ENCODE assay signal across 7 cellular contexts in the genomic region with DNA sequence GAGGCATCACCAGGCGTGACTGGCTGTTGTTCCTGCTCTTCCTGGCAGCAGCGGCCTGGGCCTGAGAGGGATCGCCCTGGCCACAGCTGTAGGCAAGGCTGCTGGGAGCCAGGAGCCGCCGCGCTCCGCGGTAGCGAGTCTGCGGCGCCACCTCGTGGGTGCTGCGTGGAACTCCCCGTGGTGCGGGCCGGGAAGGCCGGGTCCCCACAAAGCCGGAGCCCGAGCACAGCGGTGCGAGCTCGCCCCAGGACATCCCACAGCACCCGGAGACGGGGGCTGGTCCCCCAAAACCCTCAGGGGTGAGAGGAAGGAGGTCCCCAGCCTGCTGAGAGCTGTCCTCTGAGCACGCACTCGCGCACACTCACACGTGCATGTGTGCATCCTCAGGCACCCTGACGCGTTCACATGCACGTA.
A peak's percentile ranks its signal among the peaks of the same experiment; 100 is the strongest.
DNase-seq lines count a peak whose midpoint lies in the region; ATAC-seq and TF ChIP-seq lines count a peak whose summit lies in the region.
"Not testable (repeated sequence)": the region's sequence is repeated elsewhere in the genome, so short reads cannot be mapped to it uniquely, and the experiment has no call there.

No MANE protein-coding gene starts in this region.

- H3K9me3 ChIP-seq in naive thymus-derived CD4-positive, alpha-beta T cell (ENCODE audit: control insufficient read depth in 2 of 3, low read length in 3 of 3), result not testable (repeated sequence)

- not testable (repeated sequence) for H3K4me3 Mint-ChIP-seq in naive thymus-derived CD4-positive, alpha-beta T cell

- POLR2A ChIA-PET in naive thymus-derived CD4-positive, alpha-beta T cell (lab: Charles Lee), result not testable (repeated sequence)

- H3K27ac Mint-ChIP-seq in naive thymus-derived CD4-positive, alpha-beta T cell, result not testable (repeated sequence)

- intact Hi-C loops in cardiac septum (cut with DNase I); naive thymus-derived CD4-positive, alpha-beta T cell (cut with micrococcal nuclease): not testable (repeated sequence)

- not testable (repeated sequence) for H3K36me3 Mint-ChIP-seq in naive thymus-derived CD4-positive, alpha-beta T cell

- TF ChIP-seq CTCF in GM12874 (IDR thresholded peaks at IDR 0.05; ENCODE audit: insufficient read depth, low read depth, low read length) (peak; percentile 38), cardiac fibroblast (IDR thresholded peaks at IDR 0.05; ENCODE audit: low read depth, low read length) (peak; percentile 36)

- not testable (repeated sequence) for H3K36me3 ChIP-seq in naive thymus-derived CD4-positive, alpha-beta T cell (ENCODE audit: control insufficient read depth in 2 of 3, insufficient read depth in 3 of 3, low read length in 3 of 3)

- not testable (repeated sequence) for ATAC-seq in naive thymus-derived CD4-positive, alpha-beta T cell

- H3K4me1 Mint-ChIP-seq in naive thymus-derived CD4-positive, alpha-beta T cell, result peaks cover 0 to 10% (median 0%) of the 10 kb centered on the region in 7 donors

- peak; percentile 73 for DNase-seq in RPMI7951 (ENCODE audit: low read depth)
- peak; percentile 5 for DNase-seq in activated CD8-positive, alpha-beta memory T cell treated with anti-CD3 and anti-CD28 coated beads, Interleukin-2, amount 50 U/mL, for 24 hours (ENCODE audit: extremely low read depth)
- DNase-seq in cardiac fibroblast (ENCODE audit: low read depth in 2 of 2), result peak; percentile 67 to 83
- peak; percentile 88 for DNase-seq in cardiac septum (ENCODE audit: low spot score)
- DNase-seq in naive thymus-derived CD4-positive, alpha-beta T cell, result peak in 6 of 9 donors; percentile 25 to 71 (median 40)
- DNase-seq in stimulated activated CD4-positive, alpha-beta T cell treated with anti-CD3 and anti-CD28 coated beads, Interleukin-1b, Interleukin-23, amount 100 ng/mL, for 24 hours (ENCODE audit: low read depth in 4 of 4, low spot score in 1 of 4), result peak; percentile 6 to 39 (median 33)

- CTCF ChIA-PET in naive thymus-derived CD4-positive, alpha-beta T cell (lab: Charles Lee), result not testable (repeated sequence)

- H3K9me3 Mint-ChIP-seq in naive thymus-derived CD4-positive, alpha-beta T cell, result not testable (repeated sequence)

- not testable (repeated sequence) for H3K4me1 ChIP-seq in naive thymus-derived CD4-positive, alpha-beta T cell (ENCODE audit: control insufficient read depth in 2 of 2, insufficient read depth in 2 of 2, low read length in 2 of 2)

- H3K27me3 Mint-ChIP-seq in naive thymus-derived CD4-positive, alpha-beta T cell, result not testable (repeated sequence)

- not testable (repeated sequence) for H3K4me3 ChIP-seq in cardiac fibroblast (replicated peaks in 1 of 2; ENCODE audit: low read depth in 2 of 2, low read length in 2 of 2); naive thymus-derived CD4-positive, alpha-beta T cell (ENCODE audit: low read length)

- H3K27me3 ChIP-seq in naive thymus-derived CD4-positive, alpha-beta T cell (ENCODE audit: control insufficient read depth in 2 of 2, insufficient read depth in 2 of 2, low read length in 2 of 2), result not testable (repeated sequence)

- H3K27ac ChIP-seq in naive thymus-derived CD4-positive, alpha-beta T cell (ENCODE audit: low read depth, low read length), result not testable (repeated sequence)

Comparison
In these comparisons a context has a peak if more than half of its experiments do, and no peak if none do; other contexts are left out.
1. DNase-seq: peak in every context shown above with its lines; median percentile 88 in cardiac septum; 75 in cardiac fibroblast; 73 in RPMI7951; 40 in naive thymus-derived CD4-positive, alpha-beta T cell; 33 in stimulated activated CD4-positive, alpha-beta T cell treated with anti-CD3 and anti-CD28 coated beads, Interleukin-1b, Interleukin-23, amount 100 ng/mL, for 24 hours; 5 in activated CD8-positive, alpha-beta memory T cell treated with anti-CD3 and anti-CD28 coated beads, Interleukin-2, amount 50 U/mL, for 24 hours.